14 cellular contexts compared by ENCODE assay signal in genomic region chr13:111165189-111165588, GRCh38. TPM values are rescaled to one million over a fixed set of nuclear protein-coding genes. Genes with fewer than 3 reads are reported as not detected.
A peak's percentile ranks its signal among the peaks of the same experiment; 100 is the strongest.
DNase-seq lines count a peak whose midpoint lies in the region; ATAC-seq and TF ChIP-seq lines count a peak whose summit lies in the region.
"Had no signal": no experiment of that assay in that cellular context is flagged by ENCODE, and none has a peak within 500 bp of the region (broad histone marks: within the 10 kb centered on the region; RNA-seq: fewer than 3 reads in every experiment).

No MANE protein-coding gene starts in this region.

- H3K4me3 ChIP-seq in left lung = no peak overlapping the region

- H3K27me3 ChIP-seq in left lung = no peaks in the 10 kb centered on the region

- intact Hi-C loops in left lung (cut with DNase I) = no loop called here

- peak overlapping the region in 5 of 6 donors; percentile 4 to 95 (median 86) for H3K27ac Mint-ChIP-seq in naive B cell

- H3K27me3 Mint-ChIP-seq in naive B cell = no peaks in the 10 kb centered on the region
- H3K27me3 Mint-ChIP-seq: T-cell had no signal

- DNase-seq in naive B cell (no peak), left lung (no peak), hippocampal formation (lab: John Stamatoyannopoulos, UW) (no peak), NCI-H82 treated with DMSO at 0.1 percent for 48 hours (lab: John Stamatoyannopoulos, UW; ENCODE audit: unreplicated experiment) (no peak)
- no peak for DNase-seq in activated CD8-positive, alpha-beta memory T cell treated with anti-CD3 and anti-CD28 coated beads, Interleukin-2, amount 50 U/mL, for 48 hours
- DNase-seq: activated CD4-positive, alpha-beta T cell treated with anti-CD3 and anti-CD28 coated beads, Interleukin-2, amount 50 U/mL, for 48 hours; NCI-H2081; nucleus accumbens; stimulated activated naive CD8-positive, alpha-beta T cell treated with anti-CD3 and anti-CD28 coated beads, Interleukin-15, Interleukin-2, amounts not matched to agents 100 U/mL and 50 U/mL, for 24 hours; T-cell had no signal

- ATAC-seq in GM18870 (IDR thresholded peaks at IDR 0.05; ENCODE audit: unreplicated experiment) (peak; percentile 14), GM21619 (IDR thresholded peaks at IDR 0.05; ENCODE audit: unreplicated experiment) (peak; percentile 27), HG03135 (IDR thresholded peaks at IDR 0.05; ENCODE audit: unreplicated experiment) (peak; percentile 23), naive B cell (ENCODE audit: low read depth in 2 of 2) (no peak), left lung (no peak)
- ATAC-seq: stimulated activated naive CD8-positive, alpha-beta T cell treated with anti-CD3 and anti-CD28 coated beads, Interleukin-15, Interleukin-2, amounts not matched to agents 100 U/mL and 50 U/mL, for 24 hours; T-cell had no signal

- no peak for TF ChIP-seq CTCF in left lung (IDR thresholded peaks at IDR 0.05)

- H3K4me3 Mint-ChIP-seq in naive B cell = peak overlapping the region in 5 of 8 donors; percentile 24 to 60 (median 46)
- H3K4me3 Mint-ChIP-seq: T-cell had no signal

- H3K4me1 Mint-ChIP-seq in naive B cell = peaks cover 69 to 89% (median 82%) of the 10 kb centered on the region in 3 donors

- peaks cover 0 to 3% (median 0%) of the 10 kb centered on the region in 7 donors for H3K9me3 Mint-ChIP-seq in naive B cell
- H3K9me3 Mint-ChIP-seq: T-cell had no signal

- H3K27ac ChIP-seq in left lung = no peak overlapping the region
- H3K27ac ChIP-seq: KMS-11 had no signal

- H3K9me3 ChIP-seq in left lung = no peaks in the 10 kb centered on the region

- H3K4me1 ChIP-seq in left lung = peaks cover 0 to 28% of the 10 kb centered on the region in 2 donors

- H3K36me3 Mint-ChIP-seq in naive B cell = peaks cover 17 to 27% of the 10 kb centered on the region in 2 donors

- peaks cover 0 to 12% of the 10 kb centered on the region in 2 donors for H3K36me3 ChIP-seq in left lung

RNA-seq across cellular contexts. Expression of gene ARHGEF7, which starts 50.1 kb away (rescaled TPM):
- 10 to 100 TPM in 5 of 6 donors, 1 to 10 TPM in 1; 9.1 to 26.9 (median 17.5) TPM for polyA plus RNA-seq in naive B cell (ENCODE audit: low read depth in 6 of 6)
- total RNA-seq in left lung = 10 to 100 TPM; 52.8 to 54.0 TPM

Comparison
In these comparisons a context has a peak if more than half of its experiments do, and no peak if none do; other contexts are left out.
1. ATAC-seq: peak in GM18870 (single experiment), GM21619 (single experiment) and HG03135 (single experiment); none in naive B cell (0 of 2) and left lung (single experiment).